In genomic region chr13:110509478-110509926, GRCh38 we compare ENCODE assay signal across 13 cellular contexts. TPM values are rescaled to one million over a fixed set of nuclear protein-coding genes. Genes with fewer than 3 reads are reported as not detected.
DNase-seq lines count a peak whose midpoint lies in the region; ATAC-seq lines count a peak whose summit lies in the region.
"Had no signal": no experiment of that assay in that cellular context is flagged by ENCODE, and none has a peak within 500 bp of the region (broad histone marks: within the 10 kb centered on the region; RNA-seq: fewer than 3 reads in every experiment).

No MANE protein-coding gene starts in this region.

- POLR2A ChIA-PET in naive thymus-derived CD8-positive, alpha-beta T cell (lab: Charles Lee), result no interaction called here

- peaks cover 33% of the 10 kb centered on the region for H3K27me3 Mint-ChIP-seq in stimulated activated memory B cell treated with anti-CD40 and anti-IgM and Interleukin-4, amounts not matched to agents 10 μg/mL and 1 μg/mL and 100 μg/mL, for 72 hours
- peaks cover 0 to 17% (median 0%) of the 10 kb centered on the region in 5 donors for H3K27me3 Mint-ChIP-seq in naive thymus-derived CD8-positive, alpha-beta T cell

- ATAC-seq in Right ventricle myocardium superior (ENCODE audit: poor library complexity), result peak; percentile 16
- no peak for ATAC-seq in stimulated activated memory B cell treated with anti-CD40 and anti-IgM and Interleukin-4, amounts not matched to agents 10 μg/mL and 1 μg/mL and 100 μg/mL, for 72 hours
- ATAC-seq in HG03342 (IDR thresholded peaks at IDR 0.05; ENCODE audit: unreplicated experiment), result no peak
- no peak for ATAC-seq in naive thymus-derived CD8-positive, alpha-beta T cell
- ATAC-seq: left lung had no signal

- intact Hi-C loops in Right ventricle myocardium superior (cut with DNase I), result loop anchor here (10.0 kb wide), 1 partner anchor 55 kb away; the partner anchor contains the start of gene RAB20

- no peaks in the 10 kb centered on the region for H3K9me3 Mint-ChIP-seq in stimulated activated memory B cell treated with anti-CD40 and anti-IgM and Interleukin-4, amounts not matched to agents 10 μg/mL and 1 μg/mL and 100 μg/mL, for 72 hours
- H3K9me3 Mint-ChIP-seq in naive thymus-derived CD8-positive, alpha-beta T cell, result no peaks in the 10 kb centered on the region

- H3K4me3 Mint-ChIP-seq in stimulated activated memory B cell treated with anti-CD40 and anti-IgM and Interleukin-4, amounts not matched to agents 10 μg/mL and 1 μg/mL and 100 μg/mL, for 72 hours, result no peak overlapping the region
- no peak overlapping the region for H3K4me3 Mint-ChIP-seq in naive thymus-derived CD8-positive, alpha-beta T cell

- H3K4me1 Mint-ChIP-seq in stimulated activated memory B cell treated with anti-CD40 and anti-IgM and Interleukin-4, amounts not matched to agents 10 μg/mL and 1 μg/mL and 100 μg/mL, for 72 hours, result peaks cover 13% of the 10 kb centered on the region
- peaks cover 0 to 7% (median 3%) of the 10 kb centered on the region in 4 donors for H3K4me1 Mint-ChIP-seq in naive thymus-derived CD8-positive, alpha-beta T cell

- peak; percentile 50 for DNase-seq in NCI-H1105 (lab: John Stamatoyannopoulos, UW)
- DNase-seq in NCI-H82 (lab: John Stamatoyannopoulos, UW), result peak; percentile 70
- no peak for DNase-seq in Right ventricle myocardium superior
- DNase-seq in naive thymus-derived CD8-positive, alpha-beta T cell, result no peak
- DNase-seq in Kasumi-1 (lab: John Stamatoyannopoulos, UW), result no peak
- DNase-seq: activated CD4-positive, alpha-beta T cell treated with anti-CD3 and anti-CD28 coated beads, Interleukin-2, amount 50 U/mL, for 1 hour; activated gamma-delta T cell; left lung; NCI-H2171; psoas muscle; uterus had no signal

- no peaks in the 10 kb centered on the region for H3K36me3 Mint-ChIP-seq in stimulated activated memory B cell treated with anti-CD40 and anti-IgM and Interleukin-4, amounts not matched to agents 10 μg/mL and 1 μg/mL and 100 μg/mL, for 72 hours
- H3K36me3 Mint-ChIP-seq in naive thymus-derived CD8-positive, alpha-beta T cell, result no peaks in the 10 kb centered on the region

- peak overlapping the region; percentile 40 for H3K27ac Mint-ChIP-seq in stimulated activated memory B cell treated with anti-CD40 and anti-IgM and Interleukin-4, amounts not matched to agents 10 μg/mL and 1 μg/mL and 100 μg/mL, for 72 hours
- no peak overlapping the region for H3K27ac Mint-ChIP-seq in naive thymus-derived CD8-positive, alpha-beta T cell

RNA-seq across cellular contexts. Expression of gene RAB20, which starts 52.0 kb away (rescaled TPM):
- total RNA-seq in Right ventricle myocardium superior, result 10.0 TPM
- total RNA-seq in naive thymus-derived CD8-positive, alpha-beta T cell, result 1 to 10 TPM; 2.2 to 2.9 TPM
- 1 to 10 TPM; 2.4 to 4.5 (median 3.3) TPM for polyA plus RNA-seq in naive thymus-derived CD8-positive, alpha-beta T cell

Comparison
In these comparisons a context has a peak if more than half of its experiments do, and no peak if none do; other contexts are left out.
1. DNase-seq: peak in NCI-H1105 (single experiment) and NCI-H82 (single experiment); none in Right ventricle myocardium superior (single experiment), naive thymus-derived CD8-positive, alpha-beta T cell (0 of 10) and Kasumi-1 (0 of 2).